ENCODE assay signal across 12 cellular contexts in the genomic region with DNA sequence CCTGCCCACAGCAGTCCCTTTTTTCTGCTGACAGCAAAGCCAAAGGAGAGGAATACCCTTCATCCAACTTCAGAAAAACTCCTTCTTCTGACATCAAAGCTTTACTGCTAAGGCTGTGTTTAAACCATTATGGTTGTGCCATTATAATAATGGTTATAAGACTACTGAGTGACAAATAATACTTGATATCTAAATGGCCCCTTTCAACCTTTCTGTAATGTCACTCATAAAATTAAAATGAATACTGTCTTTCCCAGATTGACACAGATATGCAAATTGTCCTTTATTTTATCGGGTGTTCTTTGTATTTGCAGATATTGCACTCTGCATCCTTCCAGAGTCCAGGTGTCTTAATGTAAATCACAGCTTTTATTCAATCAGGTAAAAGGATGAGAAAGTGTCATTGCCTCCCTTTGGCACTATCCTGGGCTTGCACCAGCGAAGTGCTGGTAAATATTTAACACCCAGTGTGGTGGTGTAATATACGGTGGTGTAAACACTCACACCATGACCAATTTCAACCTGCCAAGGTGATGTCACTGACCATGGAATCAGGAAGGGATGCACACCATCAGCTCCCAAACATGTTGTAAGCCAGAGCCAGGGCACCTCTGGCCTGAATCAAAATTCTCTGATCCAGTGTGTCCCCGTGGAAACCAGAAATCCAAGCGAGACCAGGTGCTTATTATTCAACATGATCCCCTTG.
DNase-seq lines count a peak whose midpoint lies in the region; ATAC-seq lines count a peak whose summit lies in the region.
"Had no signal": no experiment of that assay in that cellular context is flagged by ENCODE, and none has a peak within 500 bp of the region (broad histone marks: within the 10 kb centered on the region; RNA-seq: fewer than 3 reads in every experiment).

No MANE protein-coding gene starts in this region.

- DNase-seq in ACHN (peak; percentile 8), DMS53 (lab: John Stamatoyannopoulos, UW) (peak; percentile 67), SW480 (ENCODE audit: low spot score) (peak; percentile 1), kidney tubule cell (ENCODE audit: low spot score) (peak; percentile 67), UCSD-AML1 (lab: John Stamatoyannopoulos, UW; ENCODE audit: unreplicated experiment) (no peak), GM19240 (ENCODE audit: insufficient read length, low spot score) (no peak)
- DNase-seq: C1 segment of cervical spinal cord; CD4-positive, alpha-beta T cell had no signal

- no peak for ATAC-seq in HG03565 (IDR thresholded peaks at IDR 0.05; ENCODE audit: unreplicated experiment)
- no peak for ATAC-seq in HG02840 (IDR thresholded peaks at IDR 0.05; ENCODE audit: low FRiP score, unreplicated experiment)
- ATAC-seq: HCT116, K562 had no signal

- in situ Hi-C loops in ACHN (cut with HindIII; ENCODE audit: low pct_ligation_motif_present, low pct_unique_long_range_greater_than_20kb, low sequenced_read_pairs) = no loop called here

Comparison
In these comparisons a context has a peak if more than half of its experiments do, and no peak if none do; other contexts are left out.
1. DNase-seq: peak in ACHN (single experiment), DMS53 (single experiment), SW480 (single experiment) and kidney tubule cell (single experiment); none in UCSD-AML1 (single experiment) and GM19240 (single experiment).